In genomic region chr7:103660455-103661371, GRCh38 we compare ENCODE assay signal across 14 cellular contexts.
A peak's percentile ranks its signal among the peaks of the same experiment; 100 is the strongest.
DNase-seq lines count a peak whose midpoint lies in the region; ATAC-seq, FAIRE-seq and TF ChIP-seq lines count a peak whose summit lies in the region.
"Had no signal": no experiment of that assay in that cellular context is flagged by ENCODE, and none has a peak within 500 bp of the region (broad histone marks: within the 10 kb centered on the region; RNA-seq: fewer than 3 reads in every experiment).

No MANE protein-coding gene starts in this region.

- no peaks in the 10 kb centered on the region for H3K27me3 ChIP-seq in small intestine (ENCODE audit: control insufficient read depth in 2 of 2, insufficient read depth in 2 of 2, low read length in 2 of 2)
- H3K27me3 ChIP-seq in CD8-positive, alpha-beta T cell (ENCODE audit: insufficient read depth, low read length), result no peaks in the 10 kb centered on the region
- H3K27me3 ChIP-seq: neutrophil had no signal

- H3K27ac ChIP-seq in RWPE1 (no peak overlapping the region), small intestine (ENCODE audit: low read depth in 1 of 2, low read length in 1 of 2) (no peak overlapping the region)
- H3K27ac ChIP-seq in CD8-positive, alpha-beta T cell (ENCODE audit: low read depth, low read length), result no peak overlapping the region
- H3K27ac ChIP-seq: neutrophil, thoracic aorta had no signal

- no peaks in the 10 kb centered on the region for H3K36me3 Mint-ChIP-seq in CD8-positive, alpha-beta T cell

- H3K36me3 ChIP-seq in small intestine (ENCODE audit: control insufficient read depth in 2 of 2, insufficient read depth in 2 of 2, low read length in 2 of 2), result no peaks in the 10 kb centered on the region
- H3K36me3 ChIP-seq in CD8-positive, alpha-beta T cell (ENCODE audit: insufficient read depth, low read length), result no peaks in the 10 kb centered on the region
- H3K36me3 ChIP-seq: neutrophil, thoracic aorta had no signal

- H3K4me3 Mint-ChIP-seq in CD8-positive, alpha-beta T cell, result no peak overlapping the region
- H3K4me3 Mint-ChIP-seq: activated T-helper 1 cell treated with anti-CD3 and anti-CD28 coated beads, Interleukin-12 subunit alpha, Interleukin-12 subunit beta, Interleukin-2, Interleukin-4 antibody, amounts not matched to agents 30 ng/mL and 10 ng/mL and 1 ng/mL, durations not matched to agents 14 hours and 24 hours and 36 hours had no signal

- 72 to 84% (median 75%) methylated on average over 7 of the region's 7 CpGs for WGBS in small intestine, 3 donors

- TF ChIP-seq CTCF in RWPE1 (conservative IDR thresholded peaks at IDR 0.05; ENCODE audit: low read depth), result no peak
- no peak for TF ChIP-seq CTCF in foreskin fibroblast (IDR thresholded peaks at IDR 0.05; ENCODE audit: low read depth, low read length)
- no peak for TF ChIP-seq CTCF in CD8-positive, alpha-beta T cell (IDR thresholded peaks at IDR 0.05)

- H3K9me3 ChIP-seq in small intestine (ENCODE audit: control insufficient read depth, low read depth), result no peaks in the 10 kb centered on the region
- no peaks in the 10 kb centered on the region for H3K9me3 ChIP-seq in CD8-positive, alpha-beta T cell (ENCODE audit: low read length)
- H3K9me3 ChIP-seq: neutrophil, thoracic aorta had no signal

- CTCF ChIA-PET in RWPE1 (lab: Yijun Ruan, JAX), result interaction anchor here (0.6 to 0.8 kb wide), 4 partner anchors 27 to 754 kb away, joined by 3 to 5 read pairs (median 4); no protein-coding TSS in a partner anchor
- CTCF ChIA-PET in CD8-positive, alpha-beta T cell (lab: Charles Lee), result no interaction called here

- no peaks in the 10 kb centered on the region for H3K4me1 Mint-ChIP-seq in CD8-positive, alpha-beta T cell (ENCODE audit: low read depth)

- DNase-seq in DMS153 (lab: John Stamatoyannopoulos, UW) (peak; percentile 48), DMS153 treated with DMSO at 0.1 percent for 48 hours (lab: John Stamatoyannopoulos, UW; ENCODE audit: unreplicated experiment) (no peak), RWPE1 (ENCODE audit: low spot score) (peak; percentile 42), foreskin fibroblast (peak; percentile 10 to 43), small intestine (peak; percentile 5), T1000 (lab: John Stamatoyannopoulos, UW) (no peak)
- no peak for DNase-seq in CD8-positive, alpha-beta T cell
- DNase-seq: hypothalamus, NCI-H226, T-helper 9 cell had no signal

- POLR2A ChIA-PET in RWPE1 (lab: Yijun Ruan, JAX; ENCODE audit: low non-redundant PET), result no interaction called here
- POLR2A ChIA-PET in CD8-positive, alpha-beta T cell (lab: Charles Lee), result no interaction called here

- H3K4me3 ChIP-seq in foreskin fibroblast (ENCODE audit: low read depth in 1 of 2, low read length in 2 of 2) (no peak overlapping the region), small intestine (ENCODE audit: low read depth in 1 of 2, low read length in 2 of 2) (no peak overlapping the region)
- H3K4me3 ChIP-seq in CD8-positive, alpha-beta T cell (ENCODE audit: low read depth, low read length), result no peak overlapping the region
- H3K4me3 ChIP-seq: thoracic aorta had no signal

- no peaks in the 10 kb centered on the region for H3K9me3 Mint-ChIP-seq in CD8-positive, alpha-beta T cell
- H3K9me3 Mint-ChIP-seq: activated T-helper 1 cell treated with anti-CD3 and anti-CD28 coated beads, Interleukin-12 subunit alpha, Interleukin-12 subunit beta, Interleukin-2, Interleukin-4 antibody, amounts not matched to agents 30 ng/mL and 10 ng/mL and 1 ng/mL, durations not matched to agents 14 hours and 24 hours and 36 hours had no signal

- intact Hi-C loops in CD8-positive, alpha-beta T cell (cut with DNase I, micrococcal nuclease), result no loop called here

- H3K4me1 ChIP-seq in small intestine (ENCODE audit: control insufficient read depth in 2 of 2, insufficient read depth in 1 of 2, low read depth in 1 of 2, low read length in 1 of 2), result no peaks in the 10 kb centered on the region
- no peaks in the 10 kb centered on the region for H3K4me1 ChIP-seq in CD8-positive, alpha-beta T cell (ENCODE audit: insufficient read depth, low read length)

- no peak overlapping the region for H3K27ac Mint-ChIP-seq in CD8-positive, alpha-beta T cell
- H3K27ac Mint-ChIP-seq: activated T-helper 1 cell treated with anti-CD3 and anti-CD28 coated beads, Interleukin-12 subunit alpha, Interleukin-12 subunit beta, Interleukin-2, Interleukin-4 antibody, amounts not matched to agents 30 ng/mL and 10 ng/mL and 1 ng/mL, durations not matched to agents 14 hours and 24 hours and 36 hours had no signal

- H3K27me3 Mint-ChIP-seq in CD8-positive, alpha-beta T cell (ENCODE audit: low read depth), result peaks cover 7% of the 10 kb centered on the region

- no peak for ATAC-seq in CD8-positive, alpha-beta T cell
- ATAC-seq in HG03280 (IDR thresholded peaks at IDR 0.05; ENCODE audit: unreplicated experiment), result no peak

- FAIRE-seq in small intestine (lab: Jason Lieb, UNC), result no peak

Comparison
In these comparisons a context has a peak if more than half of its experiments do, and no peak if none do; other contexts are left out.
1. DNase-seq: peak in DMS153 (single experiment), RWPE1 (single experiment), foreskin fibroblast (2 of 2) and small intestine (single experiment); none in DMS153 treated with DMSO at 0.1 percent for 48 hours (single experiment), CD8-positive, alpha-beta T cell (0 of 7) and T1000 (single experiment).